In genomic region chr15:84915011-84915958, GRCh38 we compare ENCODE assay signal across 9 cellular contexts. TPM values are rescaled to one million over a fixed set of nuclear protein-coding genes. Genes with fewer than 3 reads are reported as not detected.
DNase-seq lines count a peak whose midpoint lies in the region; ATAC-seq and TF ChIP-seq lines count a peak whose summit lies in the region.
"Had no signal": no experiment of that assay in that cellular context is flagged by ENCODE, and none has a peak within 500 bp of the region (broad histone marks: within the 10 kb centered on the region; RNA-seq: fewer than 3 reads in every experiment).

No MANE protein-coding gene starts in this region.

- H4K8ac ChIP-seq in trophoblast cell (ENCODE audit: low read depth, low read length): peak overlapping the region; percentile 50

- H3K27me3 ChIP-seq in trophoblast cell (ENCODE audit: insufficient read depth, low read length): no peaks in the 10 kb centered on the region

- peak overlapping the region; percentile 82 for H3K18ac ChIP-seq in trophoblast cell (ENCODE audit: low read length)

- no peak overlapping the region for H3K9ac ChIP-seq in trophoblast cell (ENCODE audit: low read length)

- peak overlapping the region; percentile 86 for H3K4ac ChIP-seq in trophoblast cell (ENCODE audit: low read depth, low read length)

- peaks cover 31% of the 10 kb centered on the region for H3K79me1 ChIP-seq in trophoblast cell (ENCODE audit: low read length)

- POLR2A ChIA-PET in activated CD8-positive, alpha-beta T cell treated with anti-CD3 and anti-CD28 coated beads for 36 hours (lab: Charles Lee): no interaction called here

- peaks cover 2% of the 10 kb centered on the region for H3K79me2 ChIP-seq in trophoblast cell (ENCODE audit: control insufficient read depth, insufficient read depth, low read length, poor library complexity)

- peak overlapping the region; percentile 77 for H2BK12ac ChIP-seq in trophoblast cell (ENCODE audit: low read length)

- H3K27ac Mint-ChIP-seq in activated CD8-positive, alpha-beta T cell treated with anti-CD3 and anti-CD28 coated beads for 36 hours: peak overlapping the region; percentile 95

- DNase-seq in activated T-cell treated with anti-CD3 and anti-CD28 coated beads for 24 hours (ENCODE audit: low read depth) (peak; percentile 5), NCI-H1436 treated with DMSO at 0.1 percent for 48 hours (lab: John Stamatoyannopoulos, UW) (peak; percentile 67), fibroblast of villous mesenchyme (ENCODE audit: low read depth) (peak; percentile 84), trophoblast cell (peak; percentile 98 to 100), cortex of kidney (lab: John Stamatoyannopoulos, UW) (no peak)
- DNase-seq in activated T-cell treated with anti-CD3 and anti-CD28 coated beads, Interleukin-2, amount 50 U/mL, for 1 hour: no peak
- peak; percentile 88 for DNase-seq in activated CD8-positive, alpha-beta T cell treated with anti-CD3 and anti-CD28 coated beads for 36 hours

- H3K9me3 ChIP-seq in trophoblast cell (ENCODE audit: insufficient read depth, low read depth, low read length): no peaks in the 10 kb centered on the region

- H3K14ac ChIP-seq in trophoblast cell (ENCODE audit: low read length): peak overlapping the region; percentile 73

- no peak for TF ChIP-seq CTCF in activated CD8-positive, alpha-beta T cell treated with anti-CD3 and anti-CD28 coated beads for 36 hours (IDR thresholded peaks at IDR 0.05)
- TF ChIP-seq CTCF in fibroblast of villous mesenchyme (IDR thresholded peaks at IDR 0.05; ENCODE audit: insufficient read depth, low read depth, low read length): no peak

- no CpG with 5 or more reads among the region's 13 CpGs for WGBS in trophoblast cell (ENCODE audit: extremely low coverage, insufficient coverage, insufficient read length)

- peak overlapping the region; percentile 49 for H2AK5ac ChIP-seq in trophoblast cell (ENCODE audit: low read length)

- intact Hi-C loops in activated CD8-positive, alpha-beta T cell treated with anti-CD3 and anti-CD28 coated beads for 36 hours (cut with micrococcal nuclease): no loop called here

- peak overlapping the region; percentile 69 for H2BK120ac ChIP-seq in trophoblast cell (ENCODE audit: insufficient read depth, low read length, poor library complexity)

- H3K4me3 ChIP-seq in fibroblast of villous mesenchyme (ENCODE audit: low read depth, low read length): no peak overlapping the region
- H3K4me3 ChIP-seq in trophoblast cell (ENCODE audit: low read depth, low read length): no peak overlapping the region

- peak overlapping the region; percentile 32 for H3K4me2 ChIP-seq in trophoblast cell (ENCODE audit: low read length)

- H4K91ac ChIP-seq in trophoblast cell (ENCODE audit: low read depth, low read length): peak overlapping the region; percentile 99

- CTCF ChIA-PET in activated CD8-positive, alpha-beta T cell treated with anti-CD3 and anti-CD28 coated beads for 36 hours (lab: Charles Lee): interaction anchor here (1.0 to 1.1 kb wide), 2 partner anchors 13 to 37 kb away, joined by 3 to 4 read pairs; no protein-coding TSS in a partner anchor

- peaks cover 23% of the 10 kb centered on the region for H3K4me1 Mint-ChIP-seq in activated CD8-positive, alpha-beta T cell treated with anti-CD3 and anti-CD28 coated beads for 36 hours (ENCODE audit: low read depth)

- H3K27me3 Mint-ChIP-seq in activated CD8-positive, alpha-beta T cell treated with anti-CD3 and anti-CD28 coated beads for 36 hours: peaks cover 6% of the 10 kb centered on the region

- H4K12ac ChIP-seq in trophoblast cell (ENCODE audit: low read depth, low read length): peak overlapping the region; percentile 50

- H3K23ac ChIP-seq in trophoblast cell (ENCODE audit: low read length): no peak overlapping the region

- peak overlapping the region; percentile 56 for H2AFZ ChIP-seq in trophoblast cell (ENCODE audit: insufficient read depth, low read length, poor library complexity)

- peak overlapping the region; percentile 77 for H3K4me3 Mint-ChIP-seq in activated CD8-positive, alpha-beta T cell treated with anti-CD3 and anti-CD28 coated beads for 36 hours

- H3K9me3 Mint-ChIP-seq in activated CD8-positive, alpha-beta T cell treated with anti-CD3 and anti-CD28 coated beads for 36 hours: no peaks in the 10 kb centered on the region

- peak overlapping the region; percentile 66 for H2BK5ac ChIP-seq in trophoblast cell (ENCODE audit: low read depth, low read length, poor library complexity)

- H3K36me3 ChIP-seq in trophoblast cell (ENCODE audit: control insufficient read depth in 1 of 2, insufficient read depth in 2 of 2, low read length in 2 of 2): no peaks in the 10 kb centered on the region

- H3K4me1 ChIP-seq in trophoblast cell (ENCODE audit: control insufficient read depth in 1 of 2, insufficient read depth in 2 of 2, low read length in 2 of 2): peaks cover 25 to 32% of the 10 kb centered on the region in 2 experiments

- ATAC-seq in HG02798 (IDR thresholded peaks at IDR 0.05; ENCODE audit: poor library complexity, unreplicated experiment): peak; percentile 94
- ATAC-seq in activated CD8-positive, alpha-beta T cell treated with anti-CD3 and anti-CD28 coated beads for 36 hours: peak; percentile 99

- H3K36me3 Mint-ChIP-seq in activated CD8-positive, alpha-beta T cell treated with anti-CD3 and anti-CD28 coated beads for 36 hours (ENCODE audit: low read depth): peaks cover 3% of the 10 kb centered on the region

- peak overlapping the region; percentile 97 for H3K27ac ChIP-seq in trophoblast cell (ENCODE audit: low read depth, low read length)

RNA-seq across cellular contexts. Expression of gene SLC28A1, which starts 30.8 kb away (rescaled TPM):
- total RNA-seq in activated CD8-positive, alpha-beta T cell treated with anti-CD3 and anti-CD28 coated beads for 36 hours: not detected
- total RNA-seq in fibroblast of villous mesenchyme: not detected in 2 replicates
- polyA plus RNA-seq in trophoblast cell (2013): 0.35 and 0.42 TPM in 2 replicates
- total RNA-seq: dermis microvascular lymphatic vessel endothelial cell had no signal

Comparison
In these comparisons a context has a peak if more than half of its experiments do, and no peak if none do; other contexts are left out.
1. DNase-seq: peak in activated T-cell treated with anti-CD3 and anti-CD28 coated beads for 24 hours (single experiment), NCI-H1436 treated with DMSO at 0.1 percent for 48 hours (single experiment), activated CD8-positive, alpha-beta T cell treated with anti-CD3 and anti-CD28 coated beads for 36 hours (single experiment), fibroblast of villous mesenchyme (single experiment) and trophoblast cell (2 of 2); none in activated T-cell treated with anti-CD3 and anti-CD28 coated beads, Interleukin-2, amount 50 U/mL, for 1 hour (single experiment) and cortex of kidney (single experiment).